In the genomic region with DNA sequence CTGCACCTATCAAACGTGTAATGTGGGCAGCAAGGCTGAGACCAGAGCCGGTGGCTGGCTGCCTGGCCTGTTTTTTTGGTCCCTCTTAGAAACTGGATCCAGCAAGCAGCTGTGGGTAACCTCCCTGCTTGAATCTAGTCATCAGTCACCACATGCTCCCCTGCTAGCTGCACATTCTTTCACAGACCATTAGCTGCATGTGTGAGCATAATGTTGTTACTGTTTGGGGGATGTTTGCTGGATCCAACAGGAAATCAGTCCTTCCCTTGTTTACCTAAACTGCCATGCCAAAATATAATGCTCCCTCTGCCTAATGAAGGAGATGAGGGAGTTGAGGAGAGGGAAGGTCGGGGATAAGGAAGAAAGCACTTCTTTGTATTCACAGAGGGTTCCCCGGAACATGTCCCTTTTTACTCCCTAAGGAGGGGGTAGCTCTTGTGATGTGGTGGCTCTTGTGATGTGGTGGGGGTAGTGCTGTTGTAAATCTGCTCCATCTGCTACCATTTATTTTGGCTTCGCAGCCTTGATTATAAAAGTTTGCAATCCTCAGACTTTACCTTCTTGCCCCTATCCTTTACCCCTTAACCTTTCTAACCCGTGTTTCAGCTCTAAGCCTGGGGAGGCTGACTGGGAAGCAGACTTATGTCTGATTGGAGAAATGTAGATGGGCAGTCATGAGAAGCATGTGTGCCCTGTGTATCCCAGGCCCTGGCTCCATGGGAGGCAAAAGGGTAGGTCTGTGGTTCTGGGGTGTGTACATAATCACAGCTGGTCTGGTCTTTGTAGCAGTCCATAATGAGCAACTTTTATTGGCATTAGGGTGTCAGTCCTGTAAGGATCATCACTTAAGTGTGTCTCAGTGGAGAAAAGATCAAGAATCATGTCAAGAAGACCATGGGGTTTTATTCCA, we compare ENCODE assay signal across 11 cellular contexts. TPM values are rescaled to one million over a fixed set of nuclear protein-coding genes. Genes with fewer than 3 reads are reported as not detected.
A peak's percentile ranks its signal among the peaks of the same experiment; 100 is the strongest.
DNase-seq lines count a peak whose midpoint lies in the region; ATAC-seq and TF ChIP-seq lines count a peak whose summit lies in the region.
"Had no signal": no experiment of that assay in that cellular context is flagged by ENCODE, and none has a peak within 500 bp of the region (broad histone marks: within the 10 kb centered on the region; RNA-seq: fewer than 3 reads in every experiment).

No MANE protein-coding gene starts in this region.

- H3K27ac ChIP-seq in substantia nigra (ENCODE audit: low read depth, low read length, poor library complexity, severe bottlenecking) (peak overlapping the region; percentile 5), right lobe of liver (no peak overlapping the region)
- H3K27ac ChIP-seq: A549 had no signal

- H3K4me3 Mint-ChIP-seq in activated CD8-positive, alpha-beta memory T cell treated with anti-CD3 and anti-CD28 coated beads, Interleukin-2, amount 10 ng/mL, durations not matched to agents 7 days and 5 days, result no peak overlapping the region
- no peak overlapping the region for H3K4me3 Mint-ChIP-seq in activated T-helper 1 cell treated with anti-CD3 and anti-CD28 coated beads, Interleukin-12 subunit alpha, Interleukin-12 subunit beta, Interleukin-2, Interleukin-4 antibody, amounts not matched to agents 30 ng/mL and 10 ng/mL and 1 ng/mL, durations not matched to agents 14 hours and 24 hours and 36 hours

- no peak for TF ChIP-seq POLR2A in right lobe of liver (IDR thresholded peaks at IDR 0.05)

- H3K36me3 Mint-ChIP-seq in activated CD8-positive, alpha-beta memory T cell treated with anti-CD3 and anti-CD28 coated beads, Interleukin-2, amount 10 ng/mL, durations not matched to agents 7 days and 5 days, result peaks cover 22% of the 10 kb centered on the region
- peaks cover 31% of the 10 kb centered on the region for H3K36me3 Mint-ChIP-seq in activated T-helper 1 cell treated with anti-CD3 and anti-CD28 coated beads, Interleukin-12 subunit alpha, Interleukin-12 subunit beta, Interleukin-2, Interleukin-4 antibody, amounts not matched to agents 30 ng/mL and 10 ng/mL and 1 ng/mL, durations not matched to agents 14 hours and 24 hours and 36 hours (ENCODE audit: low read depth)

- no peaks in the 10 kb centered on the region for H3K9me3 ChIP-seq in right lobe of liver
- H3K9me3 ChIP-seq: A549 had no signal

- H3K27me3 Mint-ChIP-seq in activated CD8-positive, alpha-beta memory T cell treated with anti-CD3 and anti-CD28 coated beads, Interleukin-2, amount 10 ng/mL, durations not matched to agents 7 days and 5 days, result no peaks in the 10 kb centered on the region
- no peaks in the 10 kb centered on the region for H3K27me3 Mint-ChIP-seq in activated T-helper 1 cell treated with anti-CD3 and anti-CD28 coated beads, Interleukin-12 subunit alpha, Interleukin-12 subunit beta, Interleukin-2, Interleukin-4 antibody, amounts not matched to agents 30 ng/mL and 10 ng/mL and 1 ng/mL, durations not matched to agents 14 hours and 24 hours and 36 hours (ENCODE audit: insufficient read depth)

- H3K4me1 Mint-ChIP-seq in activated CD8-positive, alpha-beta memory T cell treated with anti-CD3 and anti-CD28 coated beads, Interleukin-2, amount 10 ng/mL, durations not matched to agents 7 days and 5 days, result peaks cover 13% of the 10 kb centered on the region
- H3K4me1 Mint-ChIP-seq in activated T-helper 1 cell treated with anti-CD3 and anti-CD28 coated beads, Interleukin-12 subunit alpha, Interleukin-12 subunit beta, Interleukin-2, Interleukin-4 antibody, amounts not matched to agents 30 ng/mL and 10 ng/mL and 1 ng/mL, durations not matched to agents 14 hours and 24 hours and 36 hours (ENCODE audit: low read depth), result no peaks in the 10 kb centered on the region

- peaks cover 0 to 10% (median 0%) of the 10 kb centered on the region in 4 donors for H3K4me1 ChIP-seq in right lobe of liver
- H3K4me1 ChIP-seq: A549 had no signal

- no peaks in the 10 kb centered on the region for H3K36me3 ChIP-seq in kidney epithelial cell (ENCODE audit: control insufficient read depth, insufficient read depth, low read length)
- H3K36me3 ChIP-seq in right lobe of liver, result peaks cover 0 to 18% (median 7%) of the 10 kb centered on the region in 4 donors

- no peak overlapping the region for H3K4me3 ChIP-seq in kidney epithelial cell (ENCODE audit: low read depth, low read length)
- H3K4me3 ChIP-seq in right lobe of liver, result no peak overlapping the region
- H3K4me3 ChIP-seq: A549 had no signal

- no peak for DNase-seq in activated CD8-positive, alpha-beta memory T cell treated with anti-CD3 and anti-CD28 coated beads, Interleukin-2, amount 10 ng/mL, durations not matched to agents 7 days and 5 days
- no peak for DNase-seq in activated CD8-positive, alpha-beta memory T cell treated with anti-CD3 and anti-CD28 coated beads, Interleukin-2, amount 50 U/mL, for 4 hours
- no peak for DNase-seq in activated T-helper 1 cell treated with anti-CD3 and anti-CD28 coated beads, Interleukin-12 subunit alpha, Interleukin-12 subunit beta, Interleukin-2, Interleukin-4 antibody, amounts not matched to agents 30 ng/mL and 10 ng/mL and 1 ng/mL, durations not matched to agents 14 hours and 24 hours and 36 hours (ENCODE audit: low spot score)
- DNase-seq in kidney epithelial cell (ENCODE audit: low read depth) (peak; percentile 79), substantia nigra (lab: John Stamatoyannopoulos, UW) (peak in 1 of 49 donors; percentile 42), right lobe of liver (no peak)
- DNase-seq in activated CD4-positive, CD25-positive, alpha-beta regulatory T cell (lab: John Stamatoyannopoulos, UW), result no peak
- DNase-seq: NCI-H2081 had no signal

- H3K27me3 ChIP-seq in kidney epithelial cell (ENCODE audit: control insufficient read depth, insufficient read depth, low read length) (no peaks in the 10 kb centered on the region), right lobe of liver (no peaks in the 10 kb centered on the region)

- no peak overlapping the region for H3K27ac Mint-ChIP-seq in activated CD8-positive, alpha-beta memory T cell treated with anti-CD3 and anti-CD28 coated beads, Interleukin-2, amount 10 ng/mL, durations not matched to agents 7 days and 5 days
- H3K27ac Mint-ChIP-seq in activated T-helper 1 cell treated with anti-CD3 and anti-CD28 coated beads, Interleukin-12 subunit alpha, Interleukin-12 subunit beta, Interleukin-2, Interleukin-4 antibody, amounts not matched to agents 30 ng/mL and 10 ng/mL and 1 ng/mL, durations not matched to agents 14 hours and 24 hours and 36 hours, result peak overlapping the region; percentile 5

- peak; percentile 49 for ATAC-seq in activated CD8-positive, alpha-beta memory T cell treated with anti-CD3 and anti-CD28 coated beads, Interleukin-2, amount 10 ng/mL, durations not matched to agents 7 days and 5 days
- ATAC-seq in HG02970 (IDR thresholded peaks at IDR 0.05; ENCODE audit: low FRiP score, unreplicated experiment), result no peak
- ATAC-seq in right lobe of liver, result no peak
- ATAC-seq: A549, esophagus mucosa had no signal

- CTCF ChIA-PET in activated CD8-positive, alpha-beta memory T cell treated with anti-CD3 and anti-CD28 coated beads, Interleukin-2, amount 10 ng/mL, durations not matched to agents 7 days and 5 days (lab: Charles Lee), result interaction anchor here (1.3 kb wide), 1 partner anchor 77 kb away, joined by 3 read pairs; no protein-coding TSS in a partner anchor

- WGBS in right lobe of liver (ENCODE audit: insufficient coverage, low coverage, low lambda C conversion rate, missing lambda C conversion rate), result 73% methylated on average over 5 of the region's 6 CpGs

- TF ChIP-seq CTCF in kidney epithelial cell (IDR thresholded peaks at IDR 0.05; ENCODE audit: insufficient read depth, low read length, poor library complexity, severe bottlenecking), result no peak
- TF ChIP-seq CTCF in right lobe of liver (IDR thresholded peaks at IDR 0.05), result no peak

- no peaks in the 10 kb centered on the region for H3K9me3 Mint-ChIP-seq in activated CD8-positive, alpha-beta memory T cell treated with anti-CD3 and anti-CD28 coated beads, Interleukin-2, amount 10 ng/mL, durations not matched to agents 7 days and 5 days (ENCODE audit: low read depth)
- no peaks in the 10 kb centered on the region for H3K9me3 Mint-ChIP-seq in activated T-helper 1 cell treated with anti-CD3 and anti-CD28 coated beads, Interleukin-12 subunit alpha, Interleukin-12 subunit beta, Interleukin-2, Interleukin-4 antibody, amounts not matched to agents 30 ng/mL and 10 ng/mL and 1 ng/mL, durations not matched to agents 14 hours and 24 hours and 36 hours

- intact Hi-C loops in activated T-helper 1 cell treated with anti-CD3 and anti-CD28 coated beads, Interleukin-12 subunit alpha, Interleukin-12 subunit beta, Interleukin-2, Interleukin-4 antibody, amounts not matched to agents 30 ng/mL and 10 ng/mL and 1 ng/mL, durations not matched to agents 14 hours and 24 hours and 36 hours (cut with micrococcal nuclease), result no loop called here
- intact Hi-C loops in right lobe of liver (cut with DNase I), result no loop called here

RNA-seq across cellular contexts. Expression of gene LOXL4, which starts 20.8 kb away (rescaled TPM):
- not detected for total RNA-seq in activated CD8-positive, alpha-beta memory T cell treated with anti-CD3 and anti-CD28 coated beads, Interleukin-2, amount 10 ng/mL, durations not matched to agents 7 days and 5 days
- not detected in 2 replicates for total RNA-seq in activated T-helper 1 cell treated with anti-CD3 and anti-CD28 coated beads, Interleukin-12 subunit alpha, Interleukin-12 subunit beta, Interleukin-2, Interleukin-4 antibody, amounts not matched to agents 30 ng/mL and 10 ng/mL and 1 ng/mL, durations not matched to agents 14 hours and 24 hours and 36 hours
- total RNA-seq in kidney epithelial cell, result 5.7 and 6.1 TPM in 2 replicates
- total RNA-seq in right lobe of liver, result 10 to 100 TPM in 3 of 6 experiments, 1 to 10 TPM in 1, under 1 TPM in 2; 0.51 to 33.4 (median 10.8) TPM
